24 cellular contexts compared by ENCODE assay signal in genomic region chr16:10565167-10565566, GRCh38. TPM values are rescaled to one million over a fixed set of nuclear protein-coding genes. Genes with fewer than 3 reads are reported as not detected.
DNase-seq lines count a peak whose midpoint lies in the region; ATAC-seq and TF ChIP-seq lines count a peak whose summit lies in the region.
"Had no signal": no experiment of that assay in that cellular context is flagged by ENCODE, and none has a peak within 500 bp of the region (broad histone marks: within the 10 kb centered on the region; RNA-seq: fewer than 3 reads in every experiment).

No MANE protein-coding gene starts in this region.

- no peaks in the 10 kb centered on the region for H3K27me3 Mint-ChIP-seq in chondrocyte (ENCODE audit: low read depth)
- H3K27me3 Mint-ChIP-seq: type B pancreatic cell had no signal

- peak overlapping the region; percentile 81 for H3K27ac Mint-ChIP-seq in chondrocyte (ENCODE audit: unreplicated experiment)
- H3K27ac Mint-ChIP-seq: activated CD8-positive, alpha-beta T cell treated with anti-CD3 and anti-CD28 coated beads, Interleukin-2, amount 10 ng/mL, durations not matched to agents 7 days and 5 days; B cell; naive thymus-derived CD4-positive, alpha-beta T cell; type B pancreatic cell had no signal

- H3K4me1 Mint-ChIP-seq in chondrocyte (ENCODE audit: low read depth) = peaks cover 37% of the 10 kb centered on the region

- DNase-seq in chondrocyte (ENCODE audit: low spot score) (no peak), right atrium auricular region (ENCODE audit: low spot score) (no peak), GM19238 (ENCODE audit: insufficient read length, low spot score) (no peak), NCI-H2029 treated with DMSO at 0.1 percent for 48 hours (lab: John Stamatoyannopoulos, UW) (no peak)
- DNase-seq in activated CD8-positive, alpha-beta memory T cell treated with anti-CD3 and anti-CD28 coated beads, Interleukin-2, amount 50 U/mL, for 4 hours = no peak
- DNase-seq: activated CD8-positive, alpha-beta T cell treated with anti-CD3 and anti-CD28 coated beads, Interleukin-2, amount 10 ng/mL, durations not matched to agents 7 days and 5 days; activated gamma-delta T cell treated with Interleukin-2 at 50 U/mL for 16 hours; DMS53; esophagus squamous epithelium; GF-D8; GOT3; KG1; naive thymus-derived CD4-positive, alpha-beta T cell; NCI-H146; NCI-H524; SIG-M5; stimulated activated naive CD8-positive, alpha-beta T cell treated with anti-CD3 and anti-CD28 coated beads, Interleukin-15, Interleukin-2, amounts not matched to agents 100 U/mL and 50 U/mL, for 24 hours; T-helper 1 cell had no signal

- H3K36me3 Mint-ChIP-seq in chondrocyte (ENCODE audit: low read depth) = peaks cover 10% of the 10 kb centered on the region

- H3K27ac ChIP-seq in BLaER1 treated with 17β-estradiol and CSF1 and Interleukin-3, amounts not matched to agents 10 nM and 100 nM = peak overlapping the region in 2 of 11 experiments; percentile 26 to 31; a peak in 2 of 22 replicates
- H3K27ac ChIP-seq in right atrium auricular region (peak overlapping the region; percentile 68 to 96), skeletal muscle tissue (ENCODE audit: low read depth, low read length) (peak overlapping the region; percentile 59)
- H3K27ac ChIP-seq: brain microvascular endothelial cell had no signal

- H4K20me1 ChIP-seq in BLaER1 treated with 17β-estradiol and CSF1 and Interleukin-3, amounts not matched to agents 10 nM and 100 nM = peaks cover 0 to 4% (median 0%) of the 10 kb centered on the region in 11 experiments; a peak in 3 of 22 replicates

- H3K4me3 ChIP-seq in BLaER1 treated with 17β-estradiol and CSF1 and Interleukin-3, amounts not matched to agents 10 nM and 100 nM = no peak overlapping the region
- H3K4me3 ChIP-seq in right atrium auricular region (no peak overlapping the region), skeletal muscle tissue (ENCODE audit: low read length in 3 of 3) (no peak overlapping the region)
- H3K4me3 ChIP-seq: esophagus squamous epithelium had no signal

- TF ChIP-seq CTCF in chondrocyte (IDR thresholded peaks at IDR 0.05) (no peak), right atrium auricular region (IDR thresholded peaks at IDR 0.05) (no peak)

- H3K27me3 ChIP-seq in BLaER1 treated with 17β-estradiol and CSF1 and Interleukin-3, amounts not matched to agents 10 nM and 100 nM = no peaks in the 10 kb centered on the region
- H3K27me3 ChIP-seq in right atrium auricular region (no peaks in the 10 kb centered on the region), skeletal muscle tissue (ENCODE audit: control insufficient read depth in 3 of 3, insufficient read depth in 3 of 3, low read length in 3 of 3) (no peaks in the 10 kb centered on the region)
- H3K27me3 ChIP-seq: brain microvascular endothelial cell, esophagus squamous epithelium had no signal

- peaks cover 9 to 39% (median 31%) of the 10 kb centered on the region in 11 experiments; a peak in 21 of 22 replicates for H3K9me3 ChIP-seq in BLaER1 treated with 17β-estradiol and CSF1 and Interleukin-3, amounts not matched to agents 10 nM and 100 nM (replicated peaks in 1 of 11)
- peaks cover 0 to 11% of the 10 kb centered on the region in 2 donors for H3K9me3 ChIP-seq in right atrium auricular region
- H3K9me3 ChIP-seq in skeletal muscle tissue (ENCODE audit: control insufficient read depth in 3 of 3, low read length in 3 of 3) = no peaks in the 10 kb centered on the region

- H3K4me2 ChIP-seq in BLaER1 treated with 17β-estradiol and CSF1 and Interleukin-3, amounts not matched to agents 10 nM and 100 nM = peak overlapping the region in 6 of 11 experiments; percentile 11 to 71 (median 50); a peak in 7 of 22 replicates

- H3K4me1 ChIP-seq in BLaER1 treated with 17β-estradiol and CSF1 and Interleukin-3, amounts not matched to agents 10 nM and 100 nM = peaks cover 0 to 57% (median 24%) of the 10 kb centered on the region in 10 experiments; a peak in 15 of 20 replicates
- H3K4me1 ChIP-seq in right atrium auricular region (peaks cover 0 to 73% of the 10 kb centered on the region in 2 donors), skeletal muscle tissue (ENCODE audit: control insufficient read depth in 3 of 3, insufficient read depth in 3 of 3, low read length in 3 of 3) (peaks cover 42 to 50% (median 42%) of the 10 kb centered on the region in 3 donors)

- ATAC-seq in HG02938 (IDR thresholded peaks at IDR 0.05; ENCODE audit: unreplicated experiment) = no peak
- ATAC-seq: activated CD8-positive, alpha-beta T cell treated with anti-CD3 and anti-CD28 coated beads, Interleukin-2, amount 10 ng/mL, durations not matched to agents 7 days and 5 days; naive thymus-derived CD4-positive, alpha-beta T cell; stimulated activated naive CD8-positive, alpha-beta T cell treated with anti-CD3 and anti-CD28 coated beads, Interleukin-15, Interleukin-2, amounts not matched to agents 100 U/mL and 50 U/mL, for 24 hours had no signal

- H3K36me3 ChIP-seq in BLaER1 treated with 17β-estradiol and CSF1 and Interleukin-3, amounts not matched to agents 10 nM and 100 nM = peaks cover 0 to 6% (median 0%) of the 10 kb centered on the region in 11 experiments; a peak in 5 of 22 replicates
- H3K36me3 ChIP-seq in right atrium auricular region (no peaks in the 10 kb centered on the region), skeletal muscle tissue (ENCODE audit: control insufficient read depth in 3 of 3, insufficient read depth in 3 of 3, low read length in 3 of 3) (peaks cover 0 to 4% (median under 1%) of the 10 kb centered on the region in 3 donors)
- H3K36me3 ChIP-seq: brain microvascular endothelial cell had no signal

- H3K4me3 Mint-ChIP-seq in chondrocyte (ENCODE audit: unreplicated experiment) = no peak overlapping the region
- H3K4me3 Mint-ChIP-seq: activated CD8-positive, alpha-beta T cell treated with anti-CD3 and anti-CD28 coated beads, Interleukin-2, amount 10 ng/mL, durations not matched to agents 7 days and 5 days; B cell; naive thymus-derived CD4-positive, alpha-beta T cell; type B pancreatic cell had no signal

- H3K9ac ChIP-seq in BLaER1 treated with 17β-estradiol and CSF1 and Interleukin-3, amounts not matched to agents 10 nM and 100 nM = no peak overlapping the region
- H3K9ac ChIP-seq in skeletal muscle tissue (ENCODE audit: low read depth in 1 of 3, low read length in 3 of 3) = no peak overlapping the region

- H3K9me3 Mint-ChIP-seq in chondrocyte (ENCODE audit: low read depth) = peaks cover 8% of the 10 kb centered on the region

RNA-seq across cellular contexts. Expression of gene EMP2, which starts 15.2 kb away (rescaled TPM):
- total RNA-seq in chondrocyte (8.1 to 14.6 TPM (median 11.9 TPM) in 3 replicates), right atrium auricular region (10 to 100 TPM; 40.3 to 66.8 TPM), skeletal muscle tissue (42.8 TPM)
- total RNA-seq: activated CD8-positive, alpha-beta T cell treated with anti-CD3 and anti-CD28 coated beads, Interleukin-2, amount 10 ng/mL, durations not matched to agents 7 days and 5 days; B cell; naive thymus-derived CD4-positive, alpha-beta T cell had no signal
